In genomic region chr22:11034660-11034987, GRCh38 we compare ENCODE assay signal across 7 cellular contexts.
DNase-seq lines count a peak whose midpoint lies in the region; ATAC-seq and TF ChIP-seq lines count a peak whose summit lies in the region.
"Not testable (repeated sequence)": the region's sequence is repeated elsewhere in the genome, so short reads cannot be mapped to it uniquely, and the experiment has no call there.

No MANE protein-coding gene starts in this region.

- H3F3A ChIP-seq in GM23338 (replicated peaks; ENCODE audit: low read depth), result not testable (repeated sequence)

- H3K36me3 ChIP-seq in GM23338 (ENCODE audit: insufficient read depth); Karpas-422 (ENCODE audit: insufficient read depth, low read length); esophagus muscularis mucosa; iPS-20b (ENCODE audit: insufficient read depth, low read depth, low read length); mesendoderm (ENCODE audit: control insufficient read depth, insufficient read depth, low read length); upper lobe of left lung: not testable (repeated sequence)

- not testable (repeated sequence) for H2AFZ ChIP-seq in GM23338; Karpas-422 (ENCODE audit: low read length)

- H2BK5ac ChIP-seq in mesendoderm (ENCODE audit: low read length), result not testable (repeated sequence)

- H3K9ac ChIP-seq in Karpas-422 (ENCODE audit: low read length); iPS-20b (ENCODE audit: low read depth, low read length); mesendoderm (ENCODE audit: low read length): not testable (repeated sequence)

- H3K4me1 Mint-ChIP-seq in GM23338, result not testable (repeated sequence)

- not testable (repeated sequence) for H3K27ac ChIP-seq in GM23338 (ENCODE audit: low read depth); Karpas-422 (ENCODE audit: low read length); coronary artery; esophagus muscularis mucosa (replicated peaks in 1 of 4); iPS-20b (ENCODE audit: low read length); mesendoderm (ENCODE audit: low read depth, low read length); upper lobe of left lung

- H2BK15ac ChIP-seq in mesendoderm (replicated peaks; ENCODE audit: low read depth), result not testable (repeated sequence)

- not testable (repeated sequence) for TF ChIP-seq POLR2A in esophagus muscularis mucosa (IDR thresholded peaks at IDR 0.05; ENCODE audit: low read depth); upper lobe of left lung (IDR thresholded peaks at IDR 0.05)

- H3K9me3 ChIP-seq in Karpas-422 (ENCODE audit: low read length) (peaks cover 49% of the 10 kb centered on the region), esophagus muscularis mucosa (peaks cover 0 to 80% (median 60%) of the 10 kb centered on the region in 4 donors), iPS-20b (ENCODE audit: insufficient read depth, low read depth, low read length) (peaks cover 95% of the 10 kb centered on the region), upper lobe of left lung (peaks cover 0 to 81% (median 41%) of the 10 kb centered on the region in 4 donors)

- ATAC-seq in GM23338, result not testable (repeated sequence)
- ATAC-seq in upper lobe of left lung (ENCODE audit: low FRiP score in 2 of 2), result peak; percentile 1 to 7

- WGBS in esophagus muscularis mucosa, result 51% methylated on average over 6 of the region's 6 CpGs
- WGBS in mesendoderm (ENCODE audit: extremely low coverage, insufficient coverage, low lambda C conversion rate), result no CpG with 5 or more reads among the region's 6 CpGs
- 51% methylated on average over 6 of the region's 6 CpGs for WGBS in upper lobe of left lung, 2 donors

- H4K20me1 ChIP-seq in GM23338 (replicated peaks; ENCODE audit: insufficient read depth); Karpas-422 (ENCODE audit: insufficient read depth, low read depth, low read length): not testable (repeated sequence)

- H3K4me3 Mint-ChIP-seq in GM23338, result not testable (repeated sequence)

- H2BK120ac ChIP-seq in mesendoderm (ENCODE audit: low read depth, low read length), result not testable (repeated sequence)

- not testable (repeated sequence) for H3K4me1 ChIP-seq in GM23338 (ENCODE audit: insufficient read depth); Karpas-422 (ENCODE audit: low read length); esophagus muscularis mucosa; iPS-20b (ENCODE audit: insufficient read depth, low read length); mesendoderm (ENCODE audit: control insufficient read depth, low read depth, low read length); upper lobe of left lung

- H2AK5ac ChIP-seq in mesendoderm (ENCODE audit: low read length), result not testable (repeated sequence)

- TF ChIP-seq CTCF in GM23338 (conservative IDR thresholded peaks at IDR 0.05; ENCODE audit: low read depth in 2 of 2); coronary artery (IDR thresholded peaks at IDR 0.05); esophagus muscularis mucosa (IDR thresholded peaks at IDR 0.05); upper lobe of left lung (IDR thresholded peaks at IDR 0.05): not testable (repeated sequence)

- not testable (repeated sequence) for DNase-seq in GM23338 (ENCODE audit: low spot score); mesendoderm; upper lobe of left lung
- DNase-seq in Karpas-422 (peak; percentile 42), coronary artery (ENCODE audit: low spot score) (peak; percentile 72), esophagus muscularis mucosa (ENCODE audit: extremely low spot score) (peak; percentile 92)

- H3K4me2 ChIP-seq in GM23338; Karpas-422 (ENCODE audit: low read depth, low read length, poor library complexity, severe bottlenecking); mesendoderm (ENCODE audit: low read length): not testable (repeated sequence)

- not testable (repeated sequence) for TF ChIP-seq EP300 in esophagus muscularis mucosa (IDR thresholded peaks at IDR 0.05); upper lobe of left lung (IDR thresholded peaks at IDR 0.05)

- not testable (repeated sequence) for H4K5ac ChIP-seq in mesendoderm (ENCODE audit: low read length)

- H3K27me3 ChIP-seq in GM23338 (ENCODE audit: insufficient read depth); Karpas-422 (ENCODE audit: low read length); iPS-20b (ENCODE audit: insufficient read depth, low read length); mesendoderm (ENCODE audit: insufficient read depth, low read length, poor library complexity); upper lobe of left lung: not testable (repeated sequence)
- peaks cover 0 to 36% (median 0%) of the 10 kb centered on the region in 4 donors for H3K27me3 ChIP-seq in esophagus muscularis mucosa

- peaks cover 63% of the 10 kb centered on the region for H3K27me3 Mint-ChIP-seq in GM23338 (ENCODE audit: insufficient read depth, low read depth, poor library complexity)

- H3K79me1 ChIP-seq in mesendoderm (ENCODE audit: low read length), result not testable (repeated sequence)

- not testable (repeated sequence) for H3K27ac Mint-ChIP-seq in GM23338

- not testable (repeated sequence) for H4K8ac ChIP-seq in mesendoderm (ENCODE audit: low read depth, low read length)

- not testable (repeated sequence) for H3K18ac ChIP-seq in mesendoderm (ENCODE audit: low read length)

- H3K9me2 ChIP-seq in GM23338 (ENCODE audit: insufficient read depth); Karpas-422 (replicated peaks; ENCODE audit: insufficient read depth, low read length): not testable (repeated sequence)

- H3K9me3 Mint-ChIP-seq in GM23338, result peaks cover 100% of the 10 kb centered on the region

- peak overlapping the region; percentile 20; the same call in 1 of the 2 replicates for H3K4me3 ChIP-seq in GM23338
- H3K4me3 ChIP-seq in Karpas-422 (ENCODE audit: low read length); coronary artery; esophagus muscularis mucosa; upper lobe of left lung: not testable (repeated sequence)
- peak overlapping the region; percentile 9; the same call in 1 of the 2 replicates for H3K4me3 ChIP-seq in iPS-20b (ENCODE audit: low read length)
- H3K4me3 ChIP-seq in mesendoderm (ENCODE audit: low read length), result peak overlapping the region; percentile 33

- not testable (repeated sequence) for H3K56ac ChIP-seq in mesendoderm (ENCODE audit: low read length)

- intact Hi-C loops in esophagus muscularis mucosa (cut with DNase I), result not testable (repeated sequence)

- peaks cover 96% of the 10 kb centered on the region for H3K36me3 Mint-ChIP-seq in GM23338 (ENCODE audit: low read depth)

- H3K4ac ChIP-seq in mesendoderm (ENCODE audit: low read depth, low read length), result not testable (repeated sequence)

- H3K79me2 ChIP-seq in GM23338 (replicated peaks; ENCODE audit: insufficient read depth); Karpas-422 (ENCODE audit: low read length); mesendoderm (ENCODE audit: control insufficient read depth, insufficient read depth, low read length): not testable (repeated sequence)

- not testable (repeated sequence) for H3K23ac ChIP-seq in mesendoderm (ENCODE audit: low read length)
